In the genomic region with DNA sequence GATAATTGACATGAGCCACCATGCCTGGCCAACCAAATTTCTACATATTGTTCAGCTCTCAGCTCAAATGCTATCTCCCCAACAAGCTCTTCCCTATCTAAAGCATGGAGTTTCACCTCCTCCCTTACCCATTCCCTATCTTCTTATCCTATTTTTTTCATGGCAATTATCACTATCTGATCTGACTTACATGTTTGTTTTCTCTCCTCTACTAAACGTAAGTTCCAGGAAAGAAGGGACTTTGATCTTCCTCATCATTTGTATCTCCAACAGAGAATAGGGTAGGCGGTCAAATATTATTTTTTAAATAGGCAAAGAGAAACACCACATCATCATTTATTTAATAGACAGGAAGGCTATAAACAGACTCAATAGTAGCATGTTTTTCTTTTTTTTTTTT, we compare ENCODE assay signal across 37 cellular contexts.
"Had no signal": no experiment of that assay in that cellular context is flagged by ENCODE, and none has a peak within 500 bp of the region (broad histone marks: within the 10 kb centered on the region; RNA-seq: fewer than 3 reads in every experiment).

No MANE protein-coding gene starts in this region.

- DNase-seq: activated CD4-positive, alpha-beta memory T cell treated with anti-CD3 and anti-CD28 coated beads for 36 hours; activated CD4-positive, alpha-beta T cell treated with anti-CD3 and anti-CD28 coated beads for 36 hours; activated CD4-positive, alpha-beta T cell treated with anti-CD3 and anti-CD28 coated beads, Interleukin-2, amount 10 ng/mL, durations not matched to agents 24 days and 14 days; activated CD4-positive, CD25-positive, alpha-beta regulatory T cell; activated CD4-positive, CD25-positive, alpha-beta regulatory T cell treated with anti-CD3 and anti-CD28 coated beads, Interleukin-2, amount 50 U/mL, for 72 hours; activated CD8-positive, alpha-beta memory T cell treated with anti-CD3 and anti-CD28 coated beads, Interleukin-2, amount 10 ng/mL, durations not matched to agents 7 days and 5 days; activated CD8-positive, alpha-beta memory T cell treated with anti-CD3 and anti-CD28 coated beads, Interleukin-2, amount 50 U/mL, for 4 hours; activated CD8-positive, alpha-beta T cell treated with anti-CD3 and anti-CD28 coated beads, Interleukin-2, amount 10 ng/mL, durations not matched to agents 7 days and 5 days; activated effector memory CD4-positive, alpha-beta T cell treated with anti-CD3 and anti-CD28 coated beads, Interleukin-2, amount 50 U/mL, for 16 hours; activated naive CD4-positive, alpha-beta T cell treated with anti-CD3 and anti-CD28 coated beads for 36 hours; activated naive CD8-positive, alpha-beta T cell treated with anti-CD3 and anti-CD28 coated beads for 36 hours; activated naive CD8-positive, alpha-beta T cell treated with anti-CD3 and anti-CD28 coated beads, Interleukin-2, amount 50 U/mL, for 24 hours; activated T-cell treated with anti-CD3 and anti-CD28 coated beads, Interleukin-2, amount 50 U/mL, for 1 hour; activated T-cell treated with anti-CD3 and anti-CD28 coated beads, Interleukin-2, amount 50 U/mL, for 48 hours; adrenal gland; amygdala; aorta; body of pancreas; caudate nucleus; cortex of kidney; dermis blood vessel endothelial cell; effector CD4-positive, alpha-beta T cell; effector memory CD8-positive, alpha-beta T cell; esophagus squamous epithelium; foreskin melanocyte; T-helper 1 cell; T-helper 17 cell; T1000 had no signal

- H3K36me3 ChIP-seq: adrenal gland had no signal

- H3K27ac Mint-ChIP-seq: activated CD4-positive, alpha-beta memory T cell treated with anti-CD3 and anti-CD28 coated beads for 36 hours; activated CD4-positive, alpha-beta T cell treated with anti-CD3 and anti-CD28 coated beads for 36 hours; activated CD4-positive, alpha-beta T cell treated with anti-CD3 and anti-CD28 coated beads, Interleukin-2, amount 10 ng/mL, durations not matched to agents 24 days and 14 days; activated CD8-positive, alpha-beta memory T cell treated with anti-CD3 and anti-CD28 coated beads, Interleukin-2, amount 10 ng/mL, durations not matched to agents 7 days and 5 days; activated CD8-positive, alpha-beta T cell treated with anti-CD3 and anti-CD28 coated beads, Interleukin-2, amount 10 ng/mL, durations not matched to agents 7 days and 5 days; activated naive CD4-positive, alpha-beta T cell treated with anti-CD3 and anti-CD28 coated beads for 36 hours; activated naive CD4-positive, alpha-beta T cell treated with anti-CD3 and anti-CD28 coated beads, Interleukin-2, amount 50 U/mL, for 24 hours; activated naive CD8-positive, alpha-beta T cell treated with anti-CD3 and anti-CD28 coated beads for 36 hours; activated naive CD8-positive, alpha-beta T cell treated with anti-CD3 and anti-CD28 coated beads, Interleukin-2, amount 50 U/mL, for 24 hours; activated T-helper 1 cell treated with anti-CD3 and anti-CD28 coated beads, Interleukin-12 subunit alpha, Interleukin-12 subunit beta, Interleukin-2, Interleukin-4 antibody, amounts not matched to agents 30 ng/mL and 10 ng/mL and 1 ng/mL, durations not matched to agents 14 hours and 24 hours and 36 hours; activated T-helper 2 cell treated with anti-CD3 and anti-CD28 coated beads, Interferon-gamma antibody, Interleukin-2, Interleukin-4, amounts not matched to agents 10 μg/mL and 5 μg/mL and 100 μg/mL, durations not matched to agents 14 hours and 24 hours and 36 hours; effector memory CD8-positive, alpha-beta T cell; T-helper 17 cell; T-helper 2 cell treated with Interferon-gamma antibody and Interleukin-4, amounts not matched to agents 5 μg/mL and 100 μg/mL, for 36 hours had no signal

- H3K9me3 ChIP-seq: adrenal gland, body of pancreas, esophagus squamous epithelium, gastroesophageal sphincter had no signal

- H3K4me3 Mint-ChIP-seq: activated CD4-positive, alpha-beta memory T cell treated with anti-CD3 and anti-CD28 coated beads for 36 hours; activated CD4-positive, alpha-beta T cell treated with anti-CD3 and anti-CD28 coated beads for 36 hours; activated CD4-positive, alpha-beta T cell treated with anti-CD3 and anti-CD28 coated beads, Interleukin-2, amount 10 ng/mL, durations not matched to agents 24 days and 14 days; activated CD8-positive, alpha-beta memory T cell treated with anti-CD3 and anti-CD28 coated beads, Interleukin-2, amount 10 ng/mL, durations not matched to agents 7 days and 5 days; activated CD8-positive, alpha-beta T cell treated with anti-CD3 and anti-CD28 coated beads, Interleukin-2, amount 10 ng/mL, durations not matched to agents 7 days and 5 days; activated naive CD4-positive, alpha-beta T cell treated with anti-CD3 and anti-CD28 coated beads for 36 hours; activated naive CD4-positive, alpha-beta T cell treated with anti-CD3 and anti-CD28 coated beads, Interleukin-2, amount 50 U/mL, for 24 hours; activated naive CD8-positive, alpha-beta T cell treated with anti-CD3 and anti-CD28 coated beads for 36 hours; activated naive CD8-positive, alpha-beta T cell treated with anti-CD3 and anti-CD28 coated beads, Interleukin-2, amount 50 U/mL, for 24 hours; activated T-helper 1 cell treated with anti-CD3 and anti-CD28 coated beads, Interleukin-12 subunit alpha, Interleukin-12 subunit beta, Interleukin-2, Interleukin-4 antibody, amounts not matched to agents 30 ng/mL and 10 ng/mL and 1 ng/mL, durations not matched to agents 14 hours and 24 hours and 36 hours; effector memory CD8-positive, alpha-beta T cell; T-helper 17 cell; T-helper 2 cell treated with Interferon-gamma antibody and Interleukin-4, amounts not matched to agents 5 μg/mL and 100 μg/mL, for 36 hours had no signal

- H3K4me3 ChIP-seq: adrenal gland, body of pancreas, esophagus squamous epithelium, gastroesophageal sphincter had no signal

- H3K27me3 Mint-ChIP-seq: activated CD4-positive, alpha-beta memory T cell treated with anti-CD3 and anti-CD28 coated beads for 36 hours; activated CD4-positive, alpha-beta T cell treated with anti-CD3 and anti-CD28 coated beads for 36 hours; activated CD8-positive, alpha-beta memory T cell treated with anti-CD3 and anti-CD28 coated beads, Interleukin-2, amount 10 ng/mL, durations not matched to agents 7 days and 5 days; activated naive CD4-positive, alpha-beta T cell treated with anti-CD3 and anti-CD28 coated beads, Interleukin-2, amount 50 U/mL, for 24 hours; activated naive CD8-positive, alpha-beta T cell treated with anti-CD3 and anti-CD28 coated beads for 36 hours; activated naive CD8-positive, alpha-beta T cell treated with anti-CD3 and anti-CD28 coated beads, Interleukin-2, amount 50 U/mL, for 24 hours; effector memory CD8-positive, alpha-beta T cell; T-helper 17 cell had no signal

- ATAC-seq: activated CD4-positive, alpha-beta T cell treated with anti-CD3 and anti-CD28 coated beads for 36 hours; activated CD8-positive, alpha-beta memory T cell treated with anti-CD3 and anti-CD28 coated beads, Interleukin-2, amount 10 ng/mL, durations not matched to agents 7 days and 5 days; activated CD8-positive, alpha-beta T cell treated with anti-CD3 and anti-CD28 coated beads, Interleukin-2, amount 10 ng/mL, durations not matched to agents 7 days and 5 days; activated naive CD8-positive, alpha-beta T cell treated with anti-CD3 and anti-CD28 coated beads, Interleukin-2, amount 50 U/mL, for 24 hours; body of pancreas; effector memory CD8-positive, alpha-beta T cell; gastroesophageal sphincter; T-helper 17 cell had no signal

- H3K36me3 Mint-ChIP-seq: activated CD8-positive, alpha-beta memory T cell treated with anti-CD3 and anti-CD28 coated beads, Interleukin-2, amount 10 ng/mL, durations not matched to agents 7 days and 5 days; activated naive CD4-positive, alpha-beta T cell treated with anti-CD3 and anti-CD28 coated beads, Interleukin-2, amount 50 U/mL, for 24 hours; activated naive CD8-positive, alpha-beta T cell treated with anti-CD3 and anti-CD28 coated beads for 36 hours had no signal

- H3K9me3 Mint-ChIP-seq: activated CD4-positive, alpha-beta memory T cell treated with anti-CD3 and anti-CD28 coated beads for 36 hours; activated naive CD4-positive, alpha-beta T cell treated with anti-CD3 and anti-CD28 coated beads for 36 hours; activated naive CD4-positive, alpha-beta T cell treated with anti-CD3 and anti-CD28 coated beads, Interleukin-2, amount 50 U/mL, for 24 hours; activated naive CD8-positive, alpha-beta T cell treated with anti-CD3 and anti-CD28 coated beads for 36 hours; activated naive CD8-positive, alpha-beta T cell treated with anti-CD3 and anti-CD28 coated beads, Interleukin-2, amount 50 U/mL, for 24 hours; activated T-helper 1 cell treated with anti-CD3 and anti-CD28 coated beads, Interleukin-12 subunit alpha, Interleukin-12 subunit beta, Interleukin-2, Interleukin-4 antibody, amounts not matched to agents 30 ng/mL and 10 ng/mL and 1 ng/mL, durations not matched to agents 14 hours and 24 hours and 36 hours; activated T-helper 2 cell treated with anti-CD3 and anti-CD28 coated beads, Interferon-gamma antibody, Interleukin-2, Interleukin-4, amounts not matched to agents 10 μg/mL and 5 μg/mL and 100 μg/mL, durations not matched to agents 14 hours and 24 hours and 36 hours; effector memory CD8-positive, alpha-beta T cell; T-helper 2 cell treated with Interferon-gamma antibody and Interleukin-4, amounts not matched to agents 5 μg/mL and 100 μg/mL, for 36 hours had no signal

- H3K27me3 ChIP-seq: adrenal gland, body of pancreas, esophagus squamous epithelium, gastroesophageal sphincter had no signal

- H3K4me1 Mint-ChIP-seq: activated CD4-positive, alpha-beta T cell treated with anti-CD3 and anti-CD28 coated beads for 36 hours; activated CD4-positive, alpha-beta T cell treated with anti-CD3 and anti-CD28 coated beads, Interleukin-2, amount 10 ng/mL, durations not matched to agents 24 days and 14 days; activated CD8-positive, alpha-beta memory T cell treated with anti-CD3 and anti-CD28 coated beads, Interleukin-2, amount 10 ng/mL, durations not matched to agents 7 days and 5 days; activated naive CD4-positive, alpha-beta T cell treated with anti-CD3 and anti-CD28 coated beads, Interleukin-2, amount 50 U/mL, for 24 hours; activated naive CD8-positive, alpha-beta T cell treated with anti-CD3 and anti-CD28 coated beads for 36 hours; activated naive CD8-positive, alpha-beta T cell treated with anti-CD3 and anti-CD28 coated beads, Interleukin-2, amount 50 U/mL, for 24 hours had no signal

- H3K4me1 ChIP-seq: adrenal gland, body of pancreas, gastroesophageal sphincter had no signal

- H3K27ac ChIP-seq: adrenal gland, body of pancreas, epithelial cell of prostate, esophagus squamous epithelium, gastroesophageal sphincter had no signal

- FAIRE-seq: colon, endometrium, endothelial cell of umbilical vein had no signal
